19 cellular contexts compared by ENCODE assay signal in the genomic region with DNA sequence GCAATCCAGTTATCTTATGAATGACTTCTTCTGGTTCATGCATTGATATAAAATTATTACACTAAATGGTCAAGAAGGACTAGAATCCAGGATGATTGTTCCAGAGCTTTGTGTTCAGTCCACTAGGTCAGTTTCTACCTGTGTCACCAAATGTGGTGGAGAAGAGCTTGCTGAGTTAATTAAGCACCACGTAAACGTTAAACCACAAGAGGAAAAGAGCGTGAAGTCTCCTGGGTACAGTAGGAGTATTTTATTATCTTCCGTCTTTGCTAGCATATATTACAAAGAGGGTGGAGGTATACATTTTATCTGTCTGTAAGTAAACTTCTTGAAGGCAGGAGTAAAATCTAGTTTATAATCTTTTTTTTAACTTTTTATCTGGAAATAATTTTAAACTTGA. TPM values are rescaled to one million over a fixed set of nuclear protein-coding genes. Genes with fewer than 3 reads are reported as not detected.
"Had no signal": no experiment of that assay in that cellular context is flagged by ENCODE, and none has a peak within 500 bp of the region (broad histone marks: within the 10 kb centered on the region; RNA-seq: fewer than 3 reads in every experiment).

No MANE protein-coding gene starts in this region.

- ATAC-seq: natural killer cell treated with Interleukin-12 subunit alpha and Interleukin-12 subunit beta and Interleukin-15 and Interleukin-18, amount 100 ng/mL, for 72 hours had no signal

- H3K36me3 Mint-ChIP-seq: natural killer cell treated with Interleukin-12 subunit alpha and Interleukin-12 subunit beta and Interleukin-15 and Interleukin-18, amount 100 ng/mL, for 72 hours had no signal

- DNase-seq: activated CD4-positive, alpha-beta T cell treated with anti-CD3 and anti-CD28 coated beads, Interleukin-2, amount 10 ng/mL, durations not matched to agents 24 days and 14 days; activated CD4-positive, CD25-positive, alpha-beta regulatory T cell; activated naive CD8-positive, alpha-beta T cell treated with anti-CD3 and anti-CD28 coated beads for 36 hours; amygdala; effector CD8-positive, alpha-beta T cell; esophagus squamous epithelium; hippocampal formation; left ventricle myocardium inferior; stomach had no signal

- H3K4me3 Mint-ChIP-seq: activated CD4-positive, alpha-beta T cell treated with anti-CD3 and anti-CD28 coated beads, Interleukin-2, amount 10 ng/mL, durations not matched to agents 24 days and 14 days; activated naive CD8-positive, alpha-beta T cell treated with anti-CD3 and anti-CD28 coated beads for 36 hours; activated T-helper 1 cell treated with anti-CD3 and anti-CD28 coated beads, Interleukin-12 subunit alpha, Interleukin-12 subunit beta, Interleukin-2, Interleukin-4 antibody, amounts not matched to agents 30 ng/mL and 10 ng/mL and 1 ng/mL, durations not matched to agents 14 hours and 24 hours and 36 hours; brain; central memory CD8-positive, alpha-beta T cell; natural killer cell treated with Interleukin-12 subunit alpha and Interleukin-12 subunit beta and Interleukin-15 and Interleukin-18, amount 100 ng/mL, for 72 hours; T-helper 2 cell treated with Interferon-gamma antibody and Interleukin-4, amounts not matched to agents 5 μg/mL and 100 μg/mL, for 36 hours had no signal

- H3K27ac Mint-ChIP-seq: activated CD4-positive, alpha-beta T cell treated with anti-CD3 and anti-CD28 coated beads, Interleukin-2, amount 10 ng/mL, durations not matched to agents 24 days and 14 days; activated naive CD8-positive, alpha-beta T cell treated with anti-CD3 and anti-CD28 coated beads for 36 hours; activated T-helper 1 cell treated with anti-CD3 and anti-CD28 coated beads, Interleukin-12 subunit alpha, Interleukin-12 subunit beta, Interleukin-2, Interleukin-4 antibody, amounts not matched to agents 30 ng/mL and 10 ng/mL and 1 ng/mL, durations not matched to agents 14 hours and 24 hours and 36 hours; brain; natural killer cell treated with Interleukin-12 subunit alpha and Interleukin-12 subunit beta and Interleukin-15 and Interleukin-18, amount 100 ng/mL, for 72 hours; T-helper 2 cell treated with Interferon-gamma antibody and Interleukin-4, amounts not matched to agents 5 μg/mL and 100 μg/mL, for 36 hours had no signal

- H3K4me1 Mint-ChIP-seq: activated naive CD8-positive, alpha-beta T cell treated with anti-CD3 and anti-CD28 coated beads for 36 hours had no signal

- H3K9me3 Mint-ChIP-seq: activated CD4-positive, alpha-beta T cell treated with anti-CD3 and anti-CD28 coated beads, Interleukin-2, amount 10 ng/mL, durations not matched to agents 24 days and 14 days; activated naive CD8-positive, alpha-beta T cell treated with anti-CD3 and anti-CD28 coated beads for 36 hours; activated T-helper 1 cell treated with anti-CD3 and anti-CD28 coated beads, Interleukin-12 subunit alpha, Interleukin-12 subunit beta, Interleukin-2, Interleukin-4 antibody, amounts not matched to agents 30 ng/mL and 10 ng/mL and 1 ng/mL, durations not matched to agents 14 hours and 24 hours and 36 hours; brain; central memory CD8-positive, alpha-beta T cell; natural killer cell treated with Interleukin-12 subunit alpha and Interleukin-12 subunit beta and Interleukin-15 and Interleukin-18, amount 100 ng/mL, for 72 hours; T-helper 2 cell treated with Interferon-gamma antibody and Interleukin-4, amounts not matched to agents 5 μg/mL and 100 μg/mL, for 36 hours had no signal

- FAIRE-seq: endothelial cell of umbilical vein, keratinocyte had no signal

- H3K9me3 ChIP-seq: esophagus squamous epithelium, left ventricle myocardium inferior, stomach, thoracic aorta had no signal

- H3K27ac ChIP-seq: esophagus squamous epithelium, left ventricle myocardium inferior, thoracic aorta had no signal

- H3K4me3 ChIP-seq: esophagus squamous epithelium, left ventricle myocardium inferior, stomach, thoracic aorta had no signal

- H3K27me3 Mint-ChIP-seq: activated CD4-positive, alpha-beta T cell treated with anti-CD3 and anti-CD28 coated beads, Interleukin-2, amount 10 ng/mL, durations not matched to agents 24 days and 14 days; activated naive CD8-positive, alpha-beta T cell treated with anti-CD3 and anti-CD28 coated beads for 36 hours; brain; central memory CD8-positive, alpha-beta T cell; natural killer cell treated with Interleukin-12 subunit alpha and Interleukin-12 subunit beta and Interleukin-15 and Interleukin-18, amount 100 ng/mL, for 72 hours had no signal

- H3K27me3 ChIP-seq: esophagus squamous epithelium, stomach had no signal

RNA-seq across cellular contexts. Expression of a gene that starts 24.0 kb away (rescaled TPM):
- total RNA-seq: activated CD4-positive, alpha-beta T cell treated with anti-CD3 and anti-CD28 coated beads, Interleukin-2, amount 10 ng/mL, durations not matched to agents 24 days and 14 days; activated naive CD8-positive, alpha-beta T cell treated with anti-CD3 and anti-CD28 coated beads for 36 hours; activated T-helper 1 cell treated with anti-CD3 and anti-CD28 coated beads, Interleukin-12 subunit alpha, Interleukin-12 subunit beta, Interleukin-2, Interleukin-4 antibody, amounts not matched to agents 30 ng/mL and 10 ng/mL and 1 ng/mL, durations not matched to agents 14 hours and 24 hours and 36 hours; endothelial cell of umbilical vein; esophagus squamous epithelium; left ventricle myocardium inferior; natural killer cell treated with Interleukin-12 subunit alpha and Interleukin-12 subunit beta and Interleukin-15 and Interleukin-18, amount 100 ng/mL, for 72 hours; skeletal muscle tissue; stomach; thoracic aorta; urinary bladder had no signal
- polyA plus RNA-seq: endothelial cell of umbilical vein, stomach, urinary bladder had no signal
